ENCODE assay signal across 8 cellular contexts in genomic region chr1:9589719-9590157, GRCh38. TPM values are rescaled to one million over a fixed set of nuclear protein-coding genes. Genes with fewer than 3 reads are reported as not detected.
DNase-seq lines count a peak whose midpoint lies in the region; ATAC-seq and TF ChIP-seq lines count a peak whose summit lies in the region.

No MANE protein-coding gene starts in this region.

- in situ Hi-C loops in astrocyte of the cerebellum (cut with HindIII; ENCODE audit: low sequenced_read_pairs): no loop called here

- WGBS in right lobe of liver (ENCODE audit: insufficient coverage, low coverage, low lambda C conversion rate, missing lambda C conversion rate): 19% methylated on average over 5 of the region's 6 CpGs
- WGBS in urinary bladder: 34% methylated on average over 6 of the region's 6 CpGs

- H3K36me3 ChIP-seq in HUES48 (ENCODE audit: control insufficient read depth, insufficient read depth, low read length): no peaks in the 10 kb centered on the region
- no peaks in the 10 kb centered on the region for H3K36me3 ChIP-seq in right lobe of liver
- no peaks in the 10 kb centered on the region for H3K36me3 ChIP-seq in urinary bladder (ENCODE audit: insufficient read depth)

- TF ChIP-seq POLR2A in right lobe of liver (IDR thresholded peaks at IDR 0.05): no peak

- intact Hi-C loops in right lobe of liver (cut with DNase I): no loop called here

- TF ChIP-seq CTCF in AG09309 (IDR thresholded peaks at IDR 0.05; ENCODE audit: control insufficient read depth, insufficient read depth, low read depth, low read length, missing control alignments) (no peak), astrocyte of the cerebellum (IDR thresholded peaks at IDR 0.05; ENCODE audit: low read depth, low read length, missing control alignments) (no peak), right lobe of liver (IDR thresholded peaks at IDR 0.05) (no peak)

- H3K27ac ChIP-seq in HUES48 (ENCODE audit: low read depth, low read length) (no peak overlapping the region), right lobe of liver (peak overlapping the region in 1 of 3 donors; percentile 11), urinary bladder (ENCODE audit: low read depth) (no peak overlapping the region)

- peak overlapping the region; percentile 69 for H3K4me3 ChIP-seq in AG09309 (ENCODE audit: control insufficient read depth, low read depth, low read length)
- H3K4me3 ChIP-seq in HUES48 (ENCODE audit: low read depth, low read length): peak overlapping the region; percentile 90
- H3K4me3 ChIP-seq in astrocyte of the cerebellum (ENCODE audit: low read depth, low read length): peak overlapping the region; percentile 52
- H3K4me3 ChIP-seq in right lobe of liver: peak overlapping the region; percentile 56 to 64 (median 63)
- H3K4me3 ChIP-seq in urinary bladder (ENCODE audit: low read depth, low read length): peak overlapping the region; percentile 94

- H3K4me1 ChIP-seq in HUES48 (ENCODE audit: control insufficient read depth, insufficient read depth, low read length) (peaks cover 23% of the 10 kb centered on the region), right lobe of liver (peaks cover 0 to 12% (median 4%) of the 10 kb centered on the region in 4 donors), urinary bladder (ENCODE audit: insufficient read depth) (no peaks in the 10 kb centered on the region)

- H3K9ac ChIP-seq in HUES48 (ENCODE audit: low read depth, low read length): 0 out of 2 replicates have a peak overlapping the region, but pooled peaks have one; percentile 42

- ATAC-seq in right lobe of liver (no peak), HG03439 (IDR thresholded peaks at IDR 0.05; ENCODE audit: unreplicated experiment) (no peak)

- H3K27me3 ChIP-seq in HUES48 (ENCODE audit: control insufficient read depth, insufficient read depth, low read length): no peaks in the 10 kb centered on the region
- H3K27me3 ChIP-seq in right lobe of liver: no peaks in the 10 kb centered on the region

- no peak for DNase-seq in AG09309 (ENCODE audit: low read depth)
- DNase-seq in astrocyte of the cerebellum (ENCODE audit: low read depth): no peak
- DNase-seq in right lobe of liver: no peak
- DNase-seq in NCI-H1417 treated with DMSO at 0.1 percent for 48 hours (lab: John Stamatoyannopoulos, UW): no peak
- no peak for DNase-seq in T-helper 9 cell

- H3K9me3 ChIP-seq in HUES48 (ENCODE audit: control insufficient read depth, insufficient read depth, low read length): no peaks in the 10 kb centered on the region
- H3K9me3 ChIP-seq in right lobe of liver: no peaks in the 10 kb centered on the region

RNA-seq across cellular contexts. Expression of gene TMEM201, which starts 1.0 kb away (rescaled TPM):
- total RNA-seq in right lobe of liver: 1 to 10 TPM; 1.6 to 5.8 (median 3.0) TPM
- 4.4 TPM for total RNA-seq in urinary bladder
- 8.6 TPM for polyA plus RNA-seq in urinary bladder

RNA-seq across cellular contexts. Expression of gene SLC25A33, which starts 50.5 kb away (rescaled TPM):
- total RNA-seq in right lobe of liver (10 to 100 TPM in 3 of 6 experiments, 1 to 10 TPM in 3; 3.5 to 26.5 (median 8.2) TPM), urinary bladder (3.7 TPM)
- polyA plus RNA-seq in urinary bladder: 2.8 TPM
